Comparison of ENCODE assay signal across 21 cellular contexts in the genomic region with DNA sequence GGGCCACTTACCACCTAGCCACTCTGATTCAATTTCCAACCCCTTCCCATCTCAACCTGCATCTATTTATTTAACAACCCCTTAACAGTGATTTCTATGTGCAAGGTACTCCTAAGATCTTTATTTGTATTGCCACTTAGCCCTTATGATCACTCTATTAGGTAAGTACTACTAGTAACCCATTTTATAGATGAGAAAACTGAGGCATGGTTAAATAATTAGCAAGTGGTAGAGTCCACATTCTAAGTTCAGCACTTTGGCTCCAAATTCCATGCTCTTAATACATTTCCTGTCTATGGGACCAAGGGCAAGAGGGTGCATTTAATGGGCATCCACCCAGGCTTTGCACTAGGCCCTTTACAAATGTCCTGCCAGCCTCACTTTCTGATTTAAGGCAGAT.
"Had no signal": no experiment of that assay in that cellular context is flagged by ENCODE, and none has a peak within 500 bp of the region (broad histone marks: within the 10 kb centered on the region; RNA-seq: fewer than 3 reads in every experiment).

No MANE protein-coding gene starts in this region.

- H3K4me3 Mint-ChIP-seq: activated CD4-positive, alpha-beta memory T cell treated with anti-CD3 and anti-CD28 coated beads for 36 hours; brain; immature natural killer cell; mesothelial cell of epicardium; naive thymus-derived CD8-positive, alpha-beta T cell; stimulated activated effector memory CD8-positive, alpha-beta T cell treated with anti-CD3 and anti-CD28 coated beads, Interleukin-12 subunit alpha, Interleukin-12 subunit beta, amount 100 ng/mL, for 72 hours; stimulated activated naive CD8-positive, alpha-beta T cell treated with anti-CD3 and anti-CD28 coated beads, Interleukin-15, amount 100 ng/mL, for 72 hours had no signal

- H3K27me3 Mint-ChIP-seq: activated CD4-positive, alpha-beta memory T cell treated with anti-CD3 and anti-CD28 coated beads for 36 hours had no signal

- FAIRE-seq: pancreas had no signal

- H3K79me2 ChIP-seq: hepatocyte had no signal

- DNase-seq: activated CD4-positive, alpha-beta memory T cell treated with anti-CD3 and anti-CD28 coated beads for 36 hours; activated CD4-positive, alpha-beta T cell treated with anti-CD3 and anti-CD28 coated beads for 48 hours; activated gamma-delta T cell; activated naive CD4-positive, alpha-beta T cell treated with anti-CD3 and anti-CD28 coated beads, Interleukin-2, amount 50 U/mL, for 16 hours; anterior cingulate cortex; effector memory CD4-positive, alpha-beta T cell; immature natural killer cell; left lung; naive thymus-derived CD8-positive, alpha-beta T cell; pancreas; right cardiac atrium; stimulated activated CD4-positive, alpha-beta T cell treated with anti-CD3 and anti-CD28 coated beads, Interleukin-2, amount 100 ng/mL, for 24 hours; stimulated activated naive CD8-positive, alpha-beta T cell treated with anti-CD3 and anti-CD28 coated beads, Interleukin-15, amount 100 ng/mL, for 72 hours; T-helper 2 cell had no signal

- H3K4me1 ChIP-seq: pancreas had no signal

- H3K36me3 Mint-ChIP-seq: activated CD4-positive, alpha-beta memory T cell treated with anti-CD3 and anti-CD28 coated beads for 36 hours; brain; immature natural killer cell; mesothelial cell of epicardium; naive thymus-derived CD8-positive, alpha-beta T cell; stimulated activated effector memory CD8-positive, alpha-beta T cell treated with anti-CD3 and anti-CD28 coated beads, Interleukin-12 subunit alpha, Interleukin-12 subunit beta, amount 100 ng/mL, for 72 hours had no signal

- H3K9me3 ChIP-seq: left lung, pancreas, psoas muscle, tibial nerve had no signal

- H3K36me3 ChIP-seq: left lung, pancreas, tibial nerve had no signal

- H2AFZ ChIP-seq: hepatocyte had no signal

- ATAC-seq: naive thymus-derived CD8-positive, alpha-beta T cell; stimulated activated effector memory CD8-positive, alpha-beta T cell treated with anti-CD3 and anti-CD28 coated beads, Interleukin-12 subunit alpha, Interleukin-12 subunit beta, amount 100 ng/mL, for 72 hours; stimulated activated naive CD8-positive, alpha-beta T cell treated with anti-CD3 and anti-CD28 coated beads, Interleukin-15, amount 100 ng/mL, for 72 hours had no signal

- H3K9me3 Mint-ChIP-seq: activated CD4-positive, alpha-beta memory T cell treated with anti-CD3 and anti-CD28 coated beads for 36 hours; brain; immature natural killer cell; mesothelial cell of epicardium; naive thymus-derived CD8-positive, alpha-beta T cell; stimulated activated effector memory CD8-positive, alpha-beta T cell treated with anti-CD3 and anti-CD28 coated beads, Interleukin-12 subunit alpha, Interleukin-12 subunit beta, amount 100 ng/mL, for 72 hours; stimulated activated naive CD8-positive, alpha-beta T cell treated with anti-CD3 and anti-CD28 coated beads, Interleukin-15, amount 100 ng/mL, for 72 hours had no signal

- H3K4me3 ChIP-seq: hepatocyte, left lung, lung, pancreas, psoas muscle, tibial nerve had no signal

- H3K27ac ChIP-seq: hepatocyte, left lung, pancreas, psoas muscle, tibial nerve had no signal

- H3K4me2 ChIP-seq: hepatocyte had no signal

- H3K4me1 Mint-ChIP-seq: immature natural killer cell; stimulated activated effector memory CD8-positive, alpha-beta T cell treated with anti-CD3 and anti-CD28 coated beads, Interleukin-12 subunit alpha, Interleukin-12 subunit beta, amount 100 ng/mL, for 72 hours; stimulated activated naive CD8-positive, alpha-beta T cell treated with anti-CD3 and anti-CD28 coated beads, Interleukin-15, amount 100 ng/mL, for 72 hours had no signal

- H3K27me3 ChIP-seq: hepatocyte, left lung, pancreas, tibial nerve had no signal
